1 cellular context compared by ENCODE assay signal in the genomic region with DNA sequence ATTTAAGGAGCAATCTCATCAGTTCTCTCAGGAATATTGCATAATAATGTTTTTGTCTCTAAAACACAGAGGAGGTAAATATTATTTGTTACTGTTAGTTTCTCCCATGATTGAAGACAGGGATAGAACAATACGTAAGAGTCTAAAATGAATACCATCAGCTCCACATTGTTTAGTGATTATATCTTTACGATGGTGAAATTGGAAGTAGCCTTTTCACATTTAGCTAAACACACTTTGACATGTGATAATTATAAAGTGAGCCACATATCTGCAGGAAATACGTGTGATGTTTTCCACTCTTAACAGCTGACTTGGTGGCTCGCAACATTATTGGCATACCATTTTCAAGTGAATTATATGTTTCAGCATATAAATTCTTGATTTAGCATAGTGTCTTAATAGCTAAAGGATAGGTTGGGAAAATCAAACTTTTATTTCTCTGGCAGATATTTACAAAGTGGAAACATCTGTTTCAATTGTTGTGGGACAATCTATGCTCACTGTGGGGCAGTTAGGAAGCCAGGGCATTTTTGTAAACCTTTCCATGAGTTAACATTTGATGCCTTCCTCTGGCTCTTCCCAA.
TF ChIP-seq lines count a peak whose summit lies in the region.

No MANE protein-coding gene starts in this region.

TF ChIP-seq in HepG2, 621 proteins besides CTCF, POLR2A, EP300 and RAD21:
- peak; percentile 31; the same call in 1 of the 2 replicates for TF ChIP-seq CEBPB (IDR thresholded peaks at IDR 0.05; ENCODE audit: borderline replicate concordance, low read depth, low read length)
- TF ChIP-seq, protein P1, sequence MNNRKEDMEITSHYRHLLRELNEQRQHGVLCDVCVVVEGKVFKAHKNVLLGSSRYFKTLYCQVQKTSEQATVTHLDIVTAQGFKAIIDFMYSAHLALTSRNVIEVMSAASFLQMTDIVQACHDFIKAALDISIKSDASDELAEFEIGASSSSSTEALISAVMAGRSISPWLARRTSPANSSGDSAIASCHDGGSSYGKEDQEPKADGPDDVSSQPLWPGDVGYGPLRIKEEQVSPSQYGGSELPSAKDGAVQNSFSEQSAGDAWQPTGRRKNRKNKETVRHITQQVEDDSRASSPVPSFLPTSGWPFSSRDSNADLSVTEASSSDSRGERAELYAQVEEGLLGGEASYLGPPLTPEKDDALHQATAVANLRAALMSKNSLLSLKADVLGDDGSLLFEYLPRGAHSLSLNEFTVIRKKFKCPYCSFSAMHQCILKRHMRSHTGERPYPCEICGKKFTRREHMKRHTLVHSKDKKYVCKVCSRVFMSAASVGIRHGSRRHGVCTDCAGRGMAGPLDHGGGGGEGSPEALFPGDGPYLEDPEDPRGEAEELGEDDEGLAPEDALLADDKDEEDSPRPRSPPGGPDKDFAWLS (CRISPR knock-in tag; IDR thresholded peaks at IDR 0.05; ENCODE audit: borderline replicate concordance): no peak
